ENCODE assay signal across 10 cellular contexts in genomic region chr13:99313473-99313872, GRCh38. TPM values are rescaled to one million over a fixed set of nuclear protein-coding genes. Genes with fewer than 3 reads are reported as not detected.
DNase-seq lines count a peak whose midpoint lies in the region; ATAC-seq and TF ChIP-seq lines count a peak whose summit lies in the region.
"Had no signal": no experiment of that assay in that cellular context is flagged by ENCODE, and none has a peak within 500 bp of the region (broad histone marks: within the 10 kb centered on the region; RNA-seq: fewer than 3 reads in every experiment).

No MANE protein-coding gene starts in this region.

- 80% methylated on average over 3 of the region's 3 CpGs for WGBS in prostate gland

- TF ChIP-seq POLR2A in prostate gland (IDR thresholded peaks at IDR 0.05) = no peak

- no peaks in the 10 kb centered on the region for H3K9me3 ChIP-seq in upper lobe of right lung
- H3K9me3 ChIP-seq in prostate gland = no peaks in the 10 kb centered on the region

- H3K4me3 ChIP-seq in upper lobe of right lung (no peak overlapping the region), coronary artery (no peak overlapping the region), prostate gland (no peak overlapping the region)

- ATAC-seq in left ventricle myocardium superior (peak; percentile 50), Right ventricle myocardium superior (ENCODE audit: poor library complexity) (no peak), upper lobe of right lung (no peak), GM18873 (IDR thresholded peaks at IDR 0.05; ENCODE audit: low FRiP score, unreplicated experiment) (no peak)

- H3K36me3 ChIP-seq in upper lobe of right lung = no peaks in the 10 kb centered on the region
- no peaks in the 10 kb centered on the region for H3K36me3 ChIP-seq in prostate gland

- H3K27me3 ChIP-seq in upper lobe of right lung (no peaks in the 10 kb centered on the region), prostate gland (replicated peaks; ENCODE audit: insufficient read depth) (no peaks in the 10 kb centered on the region)

- no peak for TF ChIP-seq CTCF in upper lobe of right lung (IDR thresholded peaks at IDR 0.05)
- TF ChIP-seq CTCF in coronary artery (IDR thresholded peaks at IDR 0.05) = no peak
- no peak for TF ChIP-seq CTCF in prostate gland (IDR thresholded peaks at IDR 0.05)

- H3K4me1 ChIP-seq in upper lobe of right lung (peaks cover 24% of the 10 kb centered on the region), prostate gland (replicated peaks) (no peaks in the 10 kb centered on the region)

- no peak for DNase-seq in left ventricle myocardium superior
- no peak for DNase-seq in Right ventricle myocardium superior
- peak; percentile 42 for DNase-seq in amniotic epithelial cell (ENCODE audit: low read depth)
- DNase-seq in lung microvascular endothelial cell (ENCODE audit: low read depth in 2 of 2) = peak; percentile 83 to 89
- DNase-seq in upper lobe of right lung = no peak
- DNase-seq in coronary artery (ENCODE audit: low spot score) = no peak
- DNase-seq in prostate gland (ENCODE audit: low spot score) = no peak
- DNase-seq: activated CD4-positive, CD25-positive, alpha-beta regulatory T cell treated with anti-CD3 and anti-CD28 coated beads, Interleukin-2, amount 50 U/mL, for 72 hours; DND-41 had no signal

- intact Hi-C loops in left ventricle myocardium superior (cut with micrococcal nuclease) = no loop called here
- intact Hi-C loops in Right ventricle myocardium superior (cut with DNase I) = no loop called here
- intact Hi-C loops in upper lobe of right lung (cut with DNase I) = no loop called here
- intact Hi-C loops in prostate gland (cut with DNase I) = no loop called here

- peak overlapping the region; percentile 40 for H3K27ac ChIP-seq in upper lobe of right lung
- H3K27ac ChIP-seq in coronary artery = peak overlapping the region in 1 of 2 donors; percentile 18
- H3K27ac ChIP-seq in prostate gland = no peak overlapping the region

RNA-seq across cellular contexts. Expression of gene GPR183, which starts 6.3 kb away (rescaled TPM):
- total RNA-seq in left ventricle myocardium superior = 2.6 TPM
- total RNA-seq in Right ventricle myocardium superior = 1.6 TPM
- 0.40 and 1.1 TPM in 2 replicates for total RNA-seq in lung microvascular endothelial cell
- 13.6 TPM for total RNA-seq in upper lobe of right lung
- 1 to 10 TPM; 2.6 to 3.8 TPM for total RNA-seq in prostate gland

RNA-seq across cellular contexts. Expression of gene GPR18, which starts 55.3 kb away (rescaled TPM):
- total RNA-seq in left ventricle myocardium superior = not detected
- total RNA-seq in Right ventricle myocardium superior = not detected
- not detected in 2 replicates for total RNA-seq in lung microvascular endothelial cell
- total RNA-seq in upper lobe of right lung = 0.58 TPM
- 1 to 10 TPM in 1 of 2 donors, not detected in 1; 1.4 TPM for total RNA-seq in prostate gland

Comparison
In these comparisons a context has a peak if more than half of its experiments do, and no peak if none do; other contexts are left out.
1. DNase-seq: peak in amniotic epithelial cell (single experiment) and lung microvascular endothelial cell (2 of 2); none in left ventricle myocardium superior (single experiment), Right ventricle myocardium superior (single experiment), upper lobe of right lung (single experiment), coronary artery (single experiment) and prostate gland (single experiment).